17 cellular contexts compared by ENCODE assay signal in the genomic region with DNA sequence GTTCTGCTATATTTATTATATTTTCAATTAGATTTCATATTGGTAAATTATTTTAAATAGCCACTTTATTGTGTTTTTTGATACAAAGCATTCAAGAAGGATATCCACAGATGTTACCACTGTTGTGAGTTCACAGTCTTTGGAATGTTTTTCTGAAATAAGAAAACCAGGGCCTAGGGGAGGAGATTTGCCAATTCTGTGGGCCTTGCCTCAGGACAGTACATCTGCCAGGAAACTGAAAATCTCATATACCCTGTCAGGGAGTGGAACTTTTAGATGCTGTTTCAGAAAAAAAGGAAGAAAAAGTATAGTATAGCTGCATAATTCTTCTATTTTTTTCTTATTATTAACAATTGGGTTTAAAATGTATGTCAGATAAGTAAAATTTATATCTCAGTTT.
"Had no signal": no experiment of that assay in that cellular context is flagged by ENCODE, and none has a peak within 500 bp of the region (broad histone marks: within the 10 kb centered on the region; RNA-seq: fewer than 3 reads in every experiment).

No MANE protein-coding gene starts in this region.

- H3K4me1 ChIP-seq: colonic mucosa, foreskin keratinocyte, suprapubic skin had no signal

- ATAC-seq: foreskin keratinocyte; left colon; mucosa of descending colon; natural killer cell treated with Interleukin-12 subunit alpha and Interleukin-12 subunit beta and Interleukin-15 and Interleukin-18, amount 100 ng/mL, for 72 hours; sciatic nerve had no signal

- H3K27ac Mint-ChIP-seq: natural killer cell treated with Interleukin-12 subunit alpha and Interleukin-12 subunit beta and Interleukin-15 and Interleukin-18, amount 100 ng/mL, for 72 hours; type B pancreatic cell had no signal

- H3K27me3 Mint-ChIP-seq: natural killer cell treated with Interleukin-12 subunit alpha and Interleukin-12 subunit beta and Interleukin-15 and Interleukin-18, amount 100 ng/mL, for 72 hours; type B pancreatic cell had no signal

- H3K9me3 ChIP-seq: colonic mucosa, suprapubic skin had no signal

- H3K36me3 Mint-ChIP-seq: natural killer cell treated with Interleukin-12 subunit alpha and Interleukin-12 subunit beta and Interleukin-15 and Interleukin-18, amount 100 ng/mL, for 72 hours; type B pancreatic cell had no signal

- H3K4me3 Mint-ChIP-seq: natural killer cell treated with Interleukin-12 subunit alpha and Interleukin-12 subunit beta and Interleukin-15 and Interleukin-18, amount 100 ng/mL, for 72 hours; type B pancreatic cell had no signal

- H3K4me3 ChIP-seq: cardiac muscle cell, colonic mucosa, mucosa of descending colon, suprapubic skin had no signal

- H3K9me3 Mint-ChIP-seq: type B pancreatic cell had no signal

- H3K36me3 ChIP-seq: cardiac muscle cell, colonic mucosa, suprapubic skin had no signal

- DNase-seq: activated naive CD4-positive, alpha-beta T cell treated with anti-CD3 and anti-CD28 coated beads, Interleukin-2, amount 50 U/mL, for 16 hours; activated T-cell treated with anti-CD3 and anti-CD28 coated beads, Interleukin-2, amount 50 U/mL, for 1 hour; amygdala; colonic mucosa; effector CD4-positive, alpha-beta T cell; foreskin keratinocyte; left colon; mammary epithelial cell; mucosa of descending colon; nucleus accumbens; stimulated activated CD4-positive, alpha-beta T cell treated with anti-CD3 and anti-CD28 coated beads, Interleukin-12 subunit alpha, Interleukin-12 subunit beta, amount 100 ng/mL, for 4 hours; stimulated activated naive CD4-positive, alpha-beta T cell had no signal

- H3K27me3 ChIP-seq: cardiac muscle cell, colonic mucosa, foreskin keratinocyte, suprapubic skin had no signal

- H3K27ac ChIP-seq: cardiac muscle cell, colonic mucosa, foreskin keratinocyte, suprapubic skin had no signal
